ENCODE assay signal across 15 cellular contexts in genomic region chr1:103250441-103250861, GRCh38.
DNase-seq lines count a peak whose midpoint lies in the region; ATAC-seq and TF ChIP-seq lines count a peak whose summit lies in the region.
"Had no signal": no experiment of that assay in that cellular context is flagged by ENCODE, and none has a peak within 500 bp of the region (broad histone marks: within the 10 kb centered on the region; RNA-seq: fewer than 3 reads in every experiment).

No MANE protein-coding gene starts in this region.

- no peak; the same call in 2 of the 3 replicates for ATAC-seq in SK-N-SH treated with all-trans-retinoic acid at 6 μM for 48 hours
- ATAC-seq in HG03139 (IDR thresholded peaks at IDR 0.05; ENCODE audit: unreplicated experiment), result no peak
- ATAC-seq in stimulated activated naive CD8-positive, alpha-beta T cell treated with anti-CD3 and anti-CD28 coated beads, Interleukin-15, Interleukin-2, amounts not matched to agents 100 U/mL and 50 U/mL, for 24 hours, result no peak
- ATAC-seq: stimulated activated effector memory CD8-positive, alpha-beta T cell treated with anti-CD3 and anti-CD28 coated beads, Interleukin-12 subunit alpha, Interleukin-12 subunit beta, amount 100 ng/mL, for 72 hours had no signal

- DNase-seq in H4 (ENCODE audit: low spot score), result peak; percentile 10
- peak; percentile 85 for DNase-seq in iPS DF 19.7 (ENCODE audit: low read depth, low spot score)
- DNase-seq in retina, result peak; percentile 25
- no peak for DNase-seq in NCI-H748 treated with DMSO at 0.1 percent for 48 hours (lab: John Stamatoyannopoulos, UW)
- no peak for DNase-seq in stimulated activated naive CD8-positive, alpha-beta T cell treated with anti-CD3 and anti-CD28 coated beads, Interleukin-15, Interleukin-2, amounts not matched to agents 100 U/mL and 50 U/mL, for 24 hours
- no peak for DNase-seq in HuH-7.5 (ENCODE audit: low spot score)
- DNase-seq: activated CD4-positive, alpha-beta T cell treated with anti-CD3 and anti-CD28 coated beads, Interleukin-2, amount 50 U/mL, for 1 hour; activated naive CD4-positive, alpha-beta T cell treated with anti-CD3 and anti-CD28 coated beads, Interleukin-2, amount 50 U/mL, for 16 hours; hypothalamus; naive B cell; NCI-H446 treated with DMSO at 0.1 percent for 48 hours; SHP77 had no signal

TF ChIP-seq in SK-N-SH treated with all-trans-retinoic acid at 6 μM for 48 hours, 23 proteins besides CTCF, POLR2A, EP300 and RAD21:
- TF ChIP-seq CSRNP3 (CRISPR knock-in tag; IDR thresholded peaks at IDR 0.05) (no peak), PPARA (CRISPR knock-in tag; IDR thresholded peaks at IDR 0.05; ENCODE audit: borderline replicate concordance) (no peak), POU6F1 (CRISPR knock-in tag; IDR thresholded peaks at IDR 0.05; ENCODE audit: borderline replicate concordance, low read depth) (no peak), ZFP3 (CRISPR knock-in tag; IDR thresholded peaks at IDR 0.05) (peak; percentile 85), ISL1 (CRISPR knock-in tag; IDR thresholded peaks at IDR 0.05) (peak; percentile 75)

Comparison
In these comparisons a context has a peak if more than half of its experiments do, and no peak if none do; other contexts are left out.
1. DNase-seq: peak in H4 (single experiment), iPS DF 19.7 (single experiment) and retina (single experiment); none in NCI-H748 treated with DMSO at 0.1 percent for 48 hours (single experiment), stimulated activated naive CD8-positive, alpha-beta T cell treated with anti-CD3 and anti-CD28 coated beads, Interleukin-15, Interleukin-2, amounts not matched to agents 100 U/mL and 50 U/mL, for 24 hours (single experiment) and HuH-7.5 (single experiment).